In the genomic region with DNA sequence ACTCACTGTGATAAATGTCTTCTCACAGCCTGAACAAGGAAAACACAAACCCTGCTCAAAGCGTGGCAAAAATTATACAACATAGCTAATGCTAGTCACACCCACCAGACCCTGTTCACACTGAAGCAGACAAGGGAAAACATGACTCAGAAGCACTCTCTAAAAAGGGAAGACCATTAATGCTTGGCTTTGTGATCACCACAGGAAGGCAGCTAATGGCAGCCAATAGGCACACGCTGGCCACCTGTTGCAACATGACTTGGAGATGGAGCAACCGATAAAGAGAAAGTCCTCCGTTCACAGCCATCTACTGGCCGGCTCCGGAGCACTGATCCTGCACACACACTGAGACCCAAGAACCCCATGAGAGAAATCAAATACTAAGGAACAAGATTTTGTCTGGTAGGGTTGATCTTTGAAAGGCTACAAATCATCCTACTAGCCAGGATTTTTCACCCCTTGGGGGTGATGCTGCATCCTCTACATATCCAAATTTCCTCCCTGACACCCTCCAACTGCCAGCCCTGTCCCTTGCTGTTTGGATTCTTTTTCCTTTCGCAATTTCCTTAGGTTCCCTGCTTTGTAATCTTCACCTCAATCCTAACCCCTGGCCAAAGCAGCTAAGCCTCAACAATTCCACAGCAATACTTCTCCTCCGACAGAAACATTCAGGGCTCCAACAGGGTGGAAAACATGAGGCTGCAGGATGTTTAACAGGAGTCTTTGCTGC, we compare ENCODE assay signal across 1 cellular context.
TF ChIP-seq lines count a peak whose summit lies in the region.

No MANE protein-coding gene starts in this region.

TF ChIP-seq in GM23338, 12 proteins besides CTCF, POLR2A, EP300 and RAD21 (continued from another document):
- no peak for TF ChIP-seq ETS1 (IDR thresholded peaks at IDR 0.05)
- TF ChIP-seq POLR2AphosphoS5 (IDR thresholded peaks at IDR 0.05; ENCODE audit: low read depth) = no peak
- TF ChIP-seq ZNF114 (CRISPR knock-in tag; IDR thresholded peaks at IDR 0.05) = no peak
- TF ChIP-seq EZH2phosphoT487 (IDR thresholded peaks at IDR 0.05; ENCODE audit: unreplicated experiment) = no peak
TF ChIP-seq in GM23338: peak in this region for 0.
